ENCODE assay signal across 6 cellular contexts in genomic region chrX:153744210-153745066, GRCh38. TPM values are rescaled to one million over a fixed set of nuclear protein-coding genes. Genes with fewer than 3 reads are reported as not detected.
DNase-seq lines count a peak whose midpoint lies in the region; ATAC-seq and TF ChIP-seq lines count a peak whose summit lies in the region.

No MANE protein-coding gene starts in this region.

- peak overlapping the region; percentile 20 for H3K4me3 Mint-ChIP-seq in activated naive CD8-positive, alpha-beta T cell
- no peak overlapping the region for H3K4me3 Mint-ChIP-seq in activated naive CD8-positive, alpha-beta T cell treated with anti-CD3 and anti-CD28 coated beads, Interleukin-2, amount 50 U/mL, for 24 hours
- no peak overlapping the region for H3K4me3 Mint-ChIP-seq in type B pancreatic cell

- no peak for DNase-seq in activated naive CD8-positive, alpha-beta T cell treated with anti-CD3 and anti-CD28 coated beads, Interleukin-2, amount 50 U/mL, for 24 hours
- DNase-seq in foreskin fibroblast (peak in 1 of 2 donors; percentile 23), type B pancreatic cell (ENCODE audit: extremely low spot score, unreplicated experiment) (no peak), NCI-H82 treated with DMSO at 0.1 percent for 48 hours (lab: John Stamatoyannopoulos, UW; ENCODE audit: unreplicated experiment) (no peak), MV-4-11 (lab: John Stamatoyannopoulos, UW) (no peak)

- TF ChIP-seq CTCF in foreskin fibroblast (IDR thresholded peaks at IDR 0.05; ENCODE audit: low read depth, low read length) = peak; percentile 10
- peak; percentile 58 for TF ChIP-seq CTCF in type B pancreatic cell (conservative IDR thresholded peaks at IDR 0.05)

- no peaks in the 10 kb centered on the region for H3K36me3 Mint-ChIP-seq in activated naive CD8-positive, alpha-beta T cell
- no peaks in the 10 kb centered on the region for H3K36me3 Mint-ChIP-seq in activated naive CD8-positive, alpha-beta T cell treated with anti-CD3 and anti-CD28 coated beads, Interleukin-2, amount 50 U/mL, for 24 hours (ENCODE audit: low read depth)
- H3K36me3 Mint-ChIP-seq in type B pancreatic cell = no peaks in the 10 kb centered on the region

- H3K27me3 Mint-ChIP-seq in activated naive CD8-positive, alpha-beta T cell = peaks cover 3% of the 10 kb centered on the region
- H3K27me3 Mint-ChIP-seq in activated naive CD8-positive, alpha-beta T cell treated with anti-CD3 and anti-CD28 coated beads, Interleukin-2, amount 50 U/mL, for 24 hours = peaks cover 4% of the 10 kb centered on the region
- no peaks in the 10 kb centered on the region for H3K27me3 Mint-ChIP-seq in type B pancreatic cell

- no peak overlapping the region for H3K4me3 ChIP-seq in foreskin fibroblast (ENCODE audit: low read depth in 1 of 2, low read length in 2 of 2)

- H3K9me3 Mint-ChIP-seq in activated naive CD8-positive, alpha-beta T cell (ENCODE audit: low read depth) = no peaks in the 10 kb centered on the region
- no peaks in the 10 kb centered on the region for H3K9me3 Mint-ChIP-seq in activated naive CD8-positive, alpha-beta T cell treated with anti-CD3 and anti-CD28 coated beads, Interleukin-2, amount 50 U/mL, for 24 hours
- H3K9me3 Mint-ChIP-seq in type B pancreatic cell = no peaks in the 10 kb centered on the region

- no peak for ATAC-seq in activated naive CD8-positive, alpha-beta T cell treated with anti-CD3 and anti-CD28 coated beads, Interleukin-2, amount 50 U/mL, for 24 hours

- H3K4me1 Mint-ChIP-seq in activated naive CD8-positive, alpha-beta T cell (ENCODE audit: low read depth) = peaks cover 15% of the 10 kb centered on the region
- peaks cover 14% of the 10 kb centered on the region for H3K4me1 Mint-ChIP-seq in activated naive CD8-positive, alpha-beta T cell treated with anti-CD3 and anti-CD28 coated beads, Interleukin-2, amount 50 U/mL, for 24 hours
- no peaks in the 10 kb centered on the region for H3K4me1 Mint-ChIP-seq in type B pancreatic cell (ENCODE audit: unreplicated experiment)

- no peak overlapping the region for H3K27ac Mint-ChIP-seq in activated naive CD8-positive, alpha-beta T cell
- no peak overlapping the region for H3K27ac Mint-ChIP-seq in activated naive CD8-positive, alpha-beta T cell treated with anti-CD3 and anti-CD28 coated beads, Interleukin-2, amount 50 U/mL, for 24 hours
- no peak overlapping the region for H3K27ac Mint-ChIP-seq in type B pancreatic cell

RNA-seq across cellular contexts. Expression of gene PLXNB3, which starts 19.6 kb away (rescaled TPM):
- 1.2 and 1.4 TPM in 2 replicates for total RNA-seq in type B pancreatic cell (ENCODE audit: low replicate concordance)

RNA-seq across cellular contexts. Expression of gene ABCD1, which starts 19.8 kb away (rescaled TPM):
- total RNA-seq in type B pancreatic cell (ENCODE audit: low replicate concordance) = 6.2 and 8.0 TPM in 2 replicates

RNA-seq across cellular contexts. Expression of gene BCAP31, which starts 20.3 kb away (rescaled TPM):
- total RNA-seq in type B pancreatic cell (ENCODE audit: low replicate concordance) = 160 and 223 TPM in 2 replicates

RNA-seq across cellular contexts. Expression of gene SRPK3, which starts 36.4 kb away (rescaled TPM):
- not detected in 2 replicates for total RNA-seq in type B pancreatic cell (ENCODE audit: low replicate concordance)

RNA-seq across cellular contexts. Expression of gene IDH3G, which starts 49.7 kb away (rescaled TPM):
- total RNA-seq in type B pancreatic cell (ENCODE audit: low replicate concordance) = 42.9 and 50.0 TPM in 2 replicates
